Comparison of ENCODE assay signal across 11 cellular contexts in genomic region chr11:10658621-10659338, GRCh38. TPM values are rescaled to one million over a fixed set of nuclear protein-coding genes. Genes with fewer than 3 reads are reported as not detected.
DNase-seq lines count a peak whose midpoint lies in the region; ATAC-seq and TF ChIP-seq lines count a peak whose summit lies in the region.
"Had no signal": no experiment of that assay in that cellular context is flagged by ENCODE, and none has a peak within 500 bp of the region (broad histone marks: within the 10 kb centered on the region; RNA-seq: fewer than 3 reads in every experiment).

No MANE protein-coding gene starts in this region.

- H3K36me3 Mint-ChIP-seq in activated naive CD4-positive, alpha-beta T cell treated with anti-CD3 and anti-CD28 coated beads, Interleukin-2, amount 50 U/mL, for 72 hours: no peaks in the 10 kb centered on the region
- no peaks in the 10 kb centered on the region for H3K36me3 Mint-ChIP-seq in nephron (ENCODE audit: low read depth)

- H3K9me3 ChIP-seq in colonic mucosa: no peaks in the 10 kb centered on the region
- no peaks in the 10 kb centered on the region for H3K9me3 ChIP-seq in upper lobe of right lung

- peaks cover 7% of the 10 kb centered on the region for H3K27me3 Mint-ChIP-seq in nephron (ENCODE audit: low read depth)

- peak overlapping the region; percentile 4 to 32 for H3K9ac ChIP-seq in colonic mucosa (ENCODE audit: low read depth in 2 of 2, low read length in 2 of 2)

- no peaks in the 10 kb centered on the region for H3K36me3 ChIP-seq in colonic mucosa
- no peaks in the 10 kb centered on the region for H3K36me3 ChIP-seq in upper lobe of right lung

- no peaks in the 10 kb centered on the region for H3K27me3 ChIP-seq in colonic mucosa
- no peaks in the 10 kb centered on the region for H3K27me3 ChIP-seq in upper lobe of right lung

- H3K27ac ChIP-seq in colonic mucosa (peak overlapping the region; percentile 48), upper lobe of right lung (peak overlapping the region; percentile 82)

- H3K4me1 Mint-ChIP-seq in nephron: peaks cover 56% of the 10 kb centered on the region

- intact Hi-C loops in colonic mucosa (cut with DNase I) (loop anchor here (2.0 to 10.0 kb wide), 2 partner anchors 76 to 144 kb away; no protein-coding TSS in a partner anchor), upper lobe of right lung (cut with DNase I) (no loop called here)

- DNase-seq in activated naive CD4-positive, alpha-beta T cell treated with anti-CD3 and anti-CD28 coated beads, Interleukin-2, amount 50 U/mL, for 72 hours (ENCODE audit: low spot score in 2 of 2): no peak
- no peak for DNase-seq in activated naive CD4-positive, alpha-beta T cell treated with Interleukin-2 at 50 U/mL for 16 hours
- DNase-seq in colonic mucosa: no peak
- DNase-seq in upper lobe of right lung: no peak
- no peak for DNase-seq in NCI-H187 treated with DMSO at 0.1 percent for 48 hours (lab: John Stamatoyannopoulos, UW)
- no peak for DNase-seq in UCSD-AML1 (lab: John Stamatoyannopoulos, UW; ENCODE audit: unreplicated experiment)
- DNase-seq: activated CD4-positive, alpha-beta T cell treated with anti-CD3 and anti-CD28 coated beads, Interleukin-2, amount 50 U/mL, for 4 hours had no signal

- H3K9me3 Mint-ChIP-seq in activated naive CD4-positive, alpha-beta T cell treated with anti-CD3 and anti-CD28 coated beads, Interleukin-2, amount 50 U/mL, for 72 hours: no peaks in the 10 kb centered on the region
- no peaks in the 10 kb centered on the region for H3K9me3 Mint-ChIP-seq in nephron
- H3K9me3 Mint-ChIP-seq: dendritic cell treated with granulocyte-macrophage colony-stimulating factor and Interleukin-4, amounts not matched to agents 40 ng/mL and 50 ng/mL, for 4 days had no signal

- TF ChIP-seq CTCF in colonic mucosa (IDR thresholded peaks at IDR 0.05) (no peak), nephron (IDR thresholded peaks at IDR 0.05; ENCODE audit: unreplicated experiment in 3 of 3) (no peak), upper lobe of right lung (IDR thresholded peaks at IDR 0.05) (no peak)

- no peak for ATAC-seq in activated naive CD4-positive, alpha-beta T cell treated with anti-CD3 and anti-CD28 coated beads, Interleukin-2, amount 50 U/mL, for 72 hours
- ATAC-seq in upper lobe of right lung (peak; percentile 12), HG03175 (IDR thresholded peaks at IDR 0.05; ENCODE audit: unreplicated experiment) (no peak)

- no peaks in the 10 kb centered on the region for H3K4me1 ChIP-seq in colonic mucosa
- H3K4me1 ChIP-seq in upper lobe of right lung: peaks cover 68% of the 10 kb centered on the region

- peak overlapping the region; percentile 44 to 78 for H3K27ac Mint-ChIP-seq in activated naive CD4-positive, alpha-beta T cell treated with anti-CD3 and anti-CD28 coated beads, Interleukin-2, amount 50 U/mL, for 72 hours
- peak overlapping the region; percentile 29 to 88 (median 61) for H3K27ac Mint-ChIP-seq in nephron
- H3K27ac Mint-ChIP-seq: dendritic cell treated with granulocyte-macrophage colony-stimulating factor and Interleukin-4, amounts not matched to agents 40 ng/mL and 50 ng/mL, for 4 days had no signal

- H3K4me3 Mint-ChIP-seq in nephron: no peak overlapping the region
- H3K4me3 Mint-ChIP-seq: dendritic cell treated with granulocyte-macrophage colony-stimulating factor and Interleukin-4, amounts not matched to agents 40 ng/mL and 50 ng/mL, for 4 days had no signal

- no peak overlapping the region for H3K4me3 ChIP-seq in colonic mucosa
- no peak overlapping the region for H3K4me3 ChIP-seq in upper lobe of right lung
- H3K4me3 ChIP-seq: lung had no signal

RNA-seq across cellular contexts. Expression of gene IRAG1, which starts 34.8 kb away (rescaled TPM):
- not detected for total RNA-seq in activated naive CD4-positive, alpha-beta T cell treated with anti-CD3 and anti-CD28 coated beads, Interleukin-2, amount 50 U/mL, for 72 hours
- total RNA-seq in colonic mucosa (10 to 100 TPM in 1 of 2 donors, 1 to 10 TPM in 1; 3.5 to 18.7 TPM), upper lobe of right lung (18.0 TPM)

Comparison
In these comparisons a context has a peak if more than half of its experiments do, and no peak if none do; other contexts are left out.
1. RNA of gene IRAG1, which starts 34.8 kb away (total RNA-seq): 3.5 to 18.7 TPM in colonic mucosa and 18.0 TPM in upper lobe of right lung (single experiment); not detected in activated naive CD4-positive, alpha-beta T cell treated with anti-CD3 and anti-CD28 coated beads, Interleukin-2, amount 50 U/mL, for 72 hours; every median in the first group is over 4 times any median in the second.